Comparison of ENCODE assay signal across 19 cellular contexts in genomic region chr12:3283137-3283680, GRCh38.
DNase-seq lines count a peak whose midpoint lies in the region; ATAC-seq and TF ChIP-seq lines count a peak whose summit lies in the region.
"Had no signal": no experiment of that assay in that cellular context is flagged by ENCODE, and none has a peak within 500 bp of the region (broad histone marks: within the 10 kb centered on the region; RNA-seq: fewer than 3 reads in every experiment).

No MANE protein-coding gene starts in this region.

- peak overlapping the region; percentile 8 for H3K4me3 Mint-ChIP-seq in endothelial cell (ENCODE audit: unreplicated experiment)
- H3K4me3 Mint-ChIP-seq in activated naive CD8-positive, alpha-beta T cell treated with anti-CD3 and anti-CD28 coated beads, Interleukin-2, amount 50 U/mL, for 24 hours = no peak overlapping the region
- H3K4me3 Mint-ChIP-seq: B cell; CD4-positive, alpha-beta memory T cell had no signal

- no peak for TF ChIP-seq CTCF in endothelial cell (IDR thresholded peaks at IDR 0.05; ENCODE audit: unreplicated experiment)
- TF ChIP-seq CTCF in osteoblast (IDR thresholded peaks at IDR 0.05; ENCODE audit: extremely low read depth, low read depth, low read length) = no peak
- TF ChIP-seq CTCF in upper lobe of right lung (IDR thresholded peaks at IDR 0.05) = no peak

- H3K27ac Mint-ChIP-seq in endothelial cell (ENCODE audit: unreplicated experiment) = no peak overlapping the region
- no peak overlapping the region for H3K27ac Mint-ChIP-seq in activated naive CD8-positive, alpha-beta T cell treated with anti-CD3 and anti-CD28 coated beads, Interleukin-2, amount 50 U/mL, for 24 hours
- H3K27ac Mint-ChIP-seq: B cell; CD4-positive, alpha-beta memory T cell had no signal

- H4K20me1 ChIP-seq in BLaER1 = no peaks in the 10 kb centered on the region
- peaks cover 7% of the 10 kb centered on the region for H4K20me1 ChIP-seq in osteoblast (ENCODE audit: insufficient read depth, low read length)

- H3K4me3 ChIP-seq in BLaER1 (no peak overlapping the region), H7 (ENCODE audit: insufficient read depth, low read depth, low read length) (no peak overlapping the region), osteoblast (ENCODE audit: insufficient read depth, low read length) (no peak overlapping the region), upper lobe of right lung (no peak overlapping the region)
- H3K4me3 ChIP-seq: GM23248 had no signal

- peaks cover 32% of the 10 kb centered on the region for H3K36me3 Mint-ChIP-seq in endothelial cell (ENCODE audit: low read depth, unreplicated experiment)
- H3K36me3 Mint-ChIP-seq in activated naive CD8-positive, alpha-beta T cell treated with anti-CD3 and anti-CD28 coated beads, Interleukin-2, amount 50 U/mL, for 24 hours (ENCODE audit: low read depth) = no peaks in the 10 kb centered on the region
- H3K36me3 Mint-ChIP-seq: CD4-positive, alpha-beta memory T cell had no signal

- peak; percentile 79 for DNase-seq in H7
- no peak for DNase-seq in endothelial cell (ENCODE audit: low spot score)
- peak; percentile 72 for DNase-seq in osteoblast (ENCODE audit: insufficient read length, low spot score, missing footprints)
- DNase-seq in activated naive CD8-positive, alpha-beta T cell treated with anti-CD3 and anti-CD28 coated beads, Interleukin-2, amount 50 U/mL, for 24 hours = no peak
- DNase-seq in upper lobe of right lung = no peak
- DNase-seq: C1 segment of cervical spinal cord; Calu3; CD4-positive, alpha-beta memory T cell; COR-L47; DMS53; DMS79 treated with DMSO at 0.1 percent for 48 hours; GF-D8; GM23248; HCEC 1CT had no signal

- H3K36me3 ChIP-seq in BLaER1 (no peaks in the 10 kb centered on the region), H7 (replicated peaks; ENCODE audit: control insufficient read depth, insufficient read depth, low read length) (no peaks in the 10 kb centered on the region; the same call in 1 of the 2 replicates), osteoblast (ENCODE audit: insufficient read depth, low read length) (no peaks in the 10 kb centered on the region), upper lobe of right lung (peaks cover 22% of the 10 kb centered on the region)

- peak overlapping the region; percentile 1; the same call in 1 of the 2 replicates for H3K9ac ChIP-seq in BLaER1
- H3K9ac ChIP-seq: GM23248 had no signal

- H3K9me3 ChIP-seq in BLaER1 (no peaks in the 10 kb centered on the region), osteoblast (ENCODE audit: low read depth, low read length) (no peaks in the 10 kb centered on the region), upper lobe of right lung (no peaks in the 10 kb centered on the region)

- H3K27me3 ChIP-seq in BLaER1 (no peaks in the 10 kb centered on the region), H7 (ENCODE audit: control insufficient read depth, insufficient read depth, low read length) (no peaks in the 10 kb centered on the region), osteoblast (ENCODE audit: insufficient read depth, low read length) (no peaks in the 10 kb centered on the region), upper lobe of right lung (no peaks in the 10 kb centered on the region)

- ATAC-seq in activated naive CD8-positive, alpha-beta T cell treated with anti-CD3 and anti-CD28 coated beads, Interleukin-2, amount 50 U/mL, for 24 hours = no peak
- ATAC-seq in GM18868 (IDR thresholded peaks at IDR 0.05; ENCODE audit: unreplicated experiment) (no peak), upper lobe of right lung (no peak), GM18519 (IDR thresholded peaks at IDR 0.05; ENCODE audit: low FRiP score, unreplicated experiment) (no peak)

- peak overlapping the region; percentile 88 for H3K4me2 ChIP-seq in BLaER1
- H3K4me2 ChIP-seq in osteoblast (ENCODE audit: insufficient read depth, low read length) = no peak overlapping the region

- H3K4me1 Mint-ChIP-seq in endothelial cell (ENCODE audit: unreplicated experiment) = peaks cover 8% of the 10 kb centered on the region
- H3K4me1 Mint-ChIP-seq in activated naive CD8-positive, alpha-beta T cell treated with anti-CD3 and anti-CD28 coated beads, Interleukin-2, amount 50 U/mL, for 24 hours = no peaks in the 10 kb centered on the region

- no peak overlapping the region for H2AFZ ChIP-seq in osteoblast (ENCODE audit: low read length)
- H2AFZ ChIP-seq: GM23248 had no signal

- no peaks in the 10 kb centered on the region for H3K9me3 Mint-ChIP-seq in endothelial cell (ENCODE audit: unreplicated experiment)
- H3K9me3 Mint-ChIP-seq in activated naive CD8-positive, alpha-beta T cell treated with anti-CD3 and anti-CD28 coated beads, Interleukin-2, amount 50 U/mL, for 24 hours = no peaks in the 10 kb centered on the region
- H3K9me3 Mint-ChIP-seq: CD4-positive, alpha-beta memory T cell had no signal

- H3K4me1 ChIP-seq in BLaER1 (peaks cover 97% of the 10 kb centered on the region), osteoblast (ENCODE audit: insufficient read depth, low read length) (no peaks in the 10 kb centered on the region), upper lobe of right lung (no peaks in the 10 kb centered on the region)

- peaks cover 16% of the 10 kb centered on the region for H3K27me3 Mint-ChIP-seq in endothelial cell (ENCODE audit: unreplicated experiment)
- H3K27me3 Mint-ChIP-seq in activated naive CD8-positive, alpha-beta T cell treated with anti-CD3 and anti-CD28 coated beads, Interleukin-2, amount 50 U/mL, for 24 hours = peaks cover 3% of the 10 kb centered on the region

- H3K27ac ChIP-seq in BLaER1 = peak overlapping the region; percentile 77; the same call in 1 of the 2 replicates
- H3K27ac ChIP-seq in osteoblast (ENCODE audit: low read depth, low read length) = no peak overlapping the region
- H3K27ac ChIP-seq in upper lobe of right lung = no peak overlapping the region
- H3K27ac ChIP-seq: 22Rv1, GM23248 had no signal

- no peaks in the 10 kb centered on the region for H3K79me2 ChIP-seq in osteoblast (ENCODE audit: insufficient read depth, low read length)

- intact Hi-C loops in upper lobe of right lung (cut with DNase I) = no loop called here

Comparison
In these comparisons a context has a peak if more than half of its experiments do, and no peak if none do; other contexts are left out.
1. DNase-seq: peak in H7 (single experiment) and osteoblast (single experiment); none in endothelial cell (single experiment), activated naive CD8-positive, alpha-beta T cell treated with anti-CD3 and anti-CD28 coated beads, Interleukin-2, amount 50 U/mL, for 24 hours (single experiment) and upper lobe of right lung (single experiment).